ENCODE assay signal across 20 cellular contexts in genomic region chr2:95633626-95634259, GRCh38. TPM values are rescaled to one million over a fixed set of nuclear protein-coding genes. Genes with fewer than 3 reads are reported as not detected.
"Had no signal": no experiment of that assay in that cellular context is flagged by ENCODE, and none has a peak within 500 bp of the region (broad histone marks: within the 10 kb centered on the region; RNA-seq: fewer than 3 reads in every experiment).

No MANE protein-coding gene starts in this region.

RNA-seq across cellular contexts. Expression of gene TRIM43, which starts 41.9 kb away (rescaled TPM):
- total RNA-seq: dermis microvascular lymphatic vessel endothelial cell; esophagus mucosa; glomerular endothelial cell; hepatocyte; kidney epithelial cell; left cardiac atrium; left ventricle myocardium inferior; lung microvascular endothelial cell; mesothelial cell of epicardium; mucosa of gallbladder; naive thymus-derived CD4-positive, alpha-beta T cell; osteocyte; right atrium auricular region; sigmoid colon; skeletal muscle tissue; stomach; subcutaneous adipose tissue; temporal lobe; thyroid gland; urinary bladder had no signal
- polyA plus RNA-seq: hepatocyte; naive thymus-derived CD4-positive, alpha-beta T cell; sigmoid colon; urinary bladder had no signal
